11 cellular contexts compared by ENCODE assay signal in the genomic region with DNA sequence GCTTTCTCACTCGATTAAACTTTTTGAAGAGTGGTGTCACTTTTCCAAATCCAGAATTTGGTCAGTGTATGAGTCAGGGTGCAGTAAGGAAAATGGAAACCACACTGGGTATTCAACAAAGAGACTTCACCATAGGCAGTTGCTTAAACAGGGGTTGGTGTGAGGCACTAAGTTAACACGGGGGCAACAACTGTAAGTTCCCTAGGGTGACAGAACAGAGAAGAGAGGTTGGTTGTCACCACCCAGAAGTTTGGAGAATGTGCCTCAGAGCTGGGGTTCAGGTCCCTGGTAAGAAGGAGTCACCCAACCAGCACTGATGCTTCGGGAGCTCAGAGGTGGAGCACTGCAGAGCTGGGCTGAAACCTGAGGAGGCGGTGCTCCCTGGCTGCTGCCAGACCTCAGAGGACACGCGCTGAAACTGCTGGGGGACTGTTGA.
DNase-seq lines count a peak whose midpoint lies in the region; ATAC-seq lines count a peak whose summit lies in the region.
"Had no signal": no experiment of that assay in that cellular context is flagged by ENCODE, and none has a peak within 500 bp of the region (broad histone marks: within the 10 kb centered on the region; RNA-seq: fewer than 3 reads in every experiment).

No MANE protein-coding gene starts in this region.

- H3K27me3 Mint-ChIP-seq in activated naive CD4-positive, alpha-beta T cell treated with anti-CD3 and anti-CD28 coated beads for 36 hours (ENCODE audit: low read depth): no peaks in the 10 kb centered on the region
- H3K27me3 Mint-ChIP-seq in activated CD4-positive, alpha-beta memory T cell treated with anti-CD3 and anti-CD28 coated beads for 36 hours: no peaks in the 10 kb centered on the region

- POLR2A ChIA-PET in activated CD4-positive, alpha-beta memory T cell treated with anti-CD3 and anti-CD28 coated beads for 36 hours (lab: Charles Lee): interaction anchor here (1.0 to 2.8 kb wide), 6 partner anchors 9 to 172 kb away, joined by 3 to 17 read pairs (median 4); no protein-coding TSS in a partner anchor

- H3K4me1 Mint-ChIP-seq in activated naive CD4-positive, alpha-beta T cell treated with anti-CD3 and anti-CD28 coated beads for 36 hours (ENCODE audit: low read depth): peaks cover 78% of the 10 kb centered on the region
- H3K4me1 Mint-ChIP-seq in activated CD4-positive, alpha-beta memory T cell treated with anti-CD3 and anti-CD28 coated beads for 36 hours (ENCODE audit: low read depth): peaks cover 84% of the 10 kb centered on the region

- H3K27ac Mint-ChIP-seq in activated naive CD4-positive, alpha-beta T cell treated with anti-CD3 and anti-CD28 coated beads for 36 hours: peak overlapping the region; percentile 47
- H3K27ac Mint-ChIP-seq in activated CD4-positive, alpha-beta memory T cell treated with anti-CD3 and anti-CD28 coated beads for 36 hours: peak overlapping the region; percentile 83

- H3K36me3 Mint-ChIP-seq in activated naive CD4-positive, alpha-beta T cell treated with anti-CD3 and anti-CD28 coated beads for 36 hours (ENCODE audit: low read depth): peaks cover 85% of the 10 kb centered on the region
- H3K36me3 Mint-ChIP-seq in activated CD4-positive, alpha-beta memory T cell treated with anti-CD3 and anti-CD28 coated beads for 36 hours: peaks cover 89% of the 10 kb centered on the region

- H3K27ac ChIP-seq in substantia nigra (ENCODE audit: low read depth, low read length, poor library complexity, severe bottlenecking): peak overlapping the region; percentile 69

- no peaks in the 10 kb centered on the region for H3K9me3 Mint-ChIP-seq in activated naive CD4-positive, alpha-beta T cell treated with anti-CD3 and anti-CD28 coated beads for 36 hours
- no peaks in the 10 kb centered on the region for H3K9me3 Mint-ChIP-seq in activated CD4-positive, alpha-beta memory T cell treated with anti-CD3 and anti-CD28 coated beads for 36 hours
- H3K9me3 Mint-ChIP-seq: natural killer cell had no signal

- CTCF ChIA-PET in activated naive CD4-positive, alpha-beta T cell treated with anti-CD3 and anti-CD28 coated beads for 36 hours (lab: Charles Lee): interaction anchor here (0.8 to 2.3 kb wide), 2 partner anchors 170 to 175 kb away, joined by 4 to 5 read pairs; no protein-coding TSS in a partner anchor
- CTCF ChIA-PET in activated CD4-positive, alpha-beta memory T cell treated with anti-CD3 and anti-CD28 coated beads for 36 hours (lab: Charles Lee): interaction anchor here (0.9 to 2.3 kb wide), 2 partner anchors 34 to 173 kb away, joined by 3 to 9 read pairs; no protein-coding TSS in a partner anchor

- intact Hi-C loops in activated naive CD4-positive, alpha-beta T cell treated with anti-CD3 and anti-CD28 coated beads for 36 hours (cut with micrococcal nuclease): no loop called here
- intact Hi-C loops in activated CD4-positive, alpha-beta memory T cell treated with anti-CD3 and anti-CD28 coated beads for 36 hours (cut with micrococcal nuclease): no loop called here

- no peak overlapping the region for H3K4me3 Mint-ChIP-seq in activated naive CD4-positive, alpha-beta T cell treated with anti-CD3 and anti-CD28 coated beads for 36 hours
- H3K4me3 Mint-ChIP-seq in activated CD4-positive, alpha-beta memory T cell treated with anti-CD3 and anti-CD28 coated beads for 36 hours: peak overlapping the region; percentile 17
- H3K4me3 Mint-ChIP-seq: natural killer cell had no signal

- DNase-seq in activated naive CD4-positive, alpha-beta T cell treated with anti-CD3 and anti-CD28 coated beads for 36 hours: no peak
- no peak for DNase-seq in activated naive CD4-positive, alpha-beta T cell treated with anti-CD3 and anti-CD28 coated beads, Interleukin-2, amount 50 U/mL, for 16 hours
- DNase-seq in activated CD4-positive, alpha-beta memory T cell treated with anti-CD3 and anti-CD28 coated beads for 36 hours: peak; percentile 61
- peak; percentile 77 for DNase-seq in fibroblast of peridontal ligament (ENCODE audit: extremely low read depth)
- no peak for DNase-seq in substantia nigra (lab: John Stamatoyannopoulos, UW)
- no peak for DNase-seq in SK-N-DZ (ENCODE audit: low spot score)
- DNase-seq: AML-193, natural killer cell, spleen had no signal

- no peak for ATAC-seq in HG02852 (IDR thresholded peaks at IDR 0.05; ENCODE audit: unreplicated experiment)
- ATAC-seq in GM21447 (IDR thresholded peaks at IDR 0.05; ENCODE audit: unreplicated experiment): no peak
- ATAC-seq: natural killer cell had no signal

Comparison
In these comparisons a context has a peak if more than half of its experiments do, and no peak if none do; other contexts are left out.
1. DNase-seq: peak in activated CD4-positive, alpha-beta memory T cell treated with anti-CD3 and anti-CD28 coated beads for 36 hours (single experiment) and fibroblast of peridontal ligament (single experiment); none in activated naive CD4-positive, alpha-beta T cell treated with anti-CD3 and anti-CD28 coated beads for 36 hours (single experiment), activated naive CD4-positive, alpha-beta T cell treated with anti-CD3 and anti-CD28 coated beads, Interleukin-2, amount 50 U/mL, for 16 hours (single experiment), substantia nigra (0 of 49) and SK-N-DZ (single experiment).